8 cellular contexts compared by ENCODE assay signal in genomic region chr9:109110326-109111014, GRCh38. TPM values are rescaled to one million over a fixed set of nuclear protein-coding genes. Genes with fewer than 3 reads are reported as not detected.
DNase-seq lines count a peak whose midpoint lies in the region; TF ChIP-seq lines count a peak whose summit lies in the region.

No MANE protein-coding gene starts in this region.

- no peak overlapping the region for H3K56ac ChIP-seq in H9 (ENCODE audit: insufficient read length, low read depth, low read length)

- H3K4me2 ChIP-seq in H9 (ENCODE audit: insufficient read depth, insufficient read length, low read length) (no peak overlapping the region), OCI-LY7 (ENCODE audit: low read length) (peak overlapping the region; percentile 56), neural progenitor cell (no peak overlapping the region)

- H3K4me1 ChIP-seq in H9 (ENCODE audit: insufficient read depth, low read length) = no peaks in the 10 kb centered on the region; the same call in 1 of the 2 replicates
- H3K4me1 ChIP-seq in OCI-LY7 (ENCODE audit: insufficient read depth, low read length, poor library complexity, severe bottlenecking) = peaks cover 93% of the 10 kb centered on the region
- H3K4me1 ChIP-seq in neural progenitor cell = peaks cover 9% of the 10 kb centered on the region

- H3K27me3 Mint-ChIP-seq in H9 (ENCODE audit: low read depth) (no peaks in the 10 kb centered on the region), neural progenitor cell (ENCODE audit: insufficient read depth, low read depth) (no peaks in the 10 kb centered on the region)

- H3K4me1 Mint-ChIP-seq in H9 = peaks cover 34 to 44% of the 10 kb centered on the region in 2 experiments
- H3K4me1 Mint-ChIP-seq in neural progenitor cell = peaks cover 29% of the 10 kb centered on the region

- no peak overlapping the region for H4K8ac ChIP-seq in H9 (replicated peaks; ENCODE audit: insufficient read length, low read depth, low read length)

- no peak overlapping the region for H2BK5ac ChIP-seq in H9 (ENCODE audit: insufficient read length, low read length)

- no peak overlapping the region for H2BK20ac ChIP-seq in H9 (ENCODE audit: low read depth, low read length, poor library complexity, severe bottlenecking)

- intact Hi-C loops in OCI-LY7 (cut with micrococcal nuclease; ENCODE audit: unreplicated experiment) = no loop called here

- H3K79me2 ChIP-seq in H9 (ENCODE audit: insufficient read depth, low read length) = peaks cover 25% of the 10 kb centered on the region
- H3K79me2 ChIP-seq in OCI-LY7 (ENCODE audit: insufficient read depth, low read depth, low read length) = peaks cover 100% of the 10 kb centered on the region
- H3K79me2 ChIP-seq in neural progenitor cell (ENCODE audit: low read depth) = peaks cover 100% of the 10 kb centered on the region

- peaks cover 31% of the 10 kb centered on the region for H3K36me3 ChIP-seq in OCI-LY7 (ENCODE audit: insufficient read depth, low read length)
- peaks cover 2% of the 10 kb centered on the region for H3K36me3 ChIP-seq in neural progenitor cell

- H3K4me3 ChIP-seq in OCI-LY7 (ENCODE audit: low read depth, low read length, poor library complexity, severe bottlenecking) (peak overlapping the region; percentile 23), neural progenitor cell (no peak overlapping the region)

- no peak overlapping the region for H2AK5ac ChIP-seq in H9 (ENCODE audit: insufficient read length, low read length)

- H3K9ac ChIP-seq in H9 (ENCODE audit: extremely low read depth, insufficient read length, low read length) (no peak overlapping the region), neural progenitor cell (no peak overlapping the region)

- no peak for TF ChIP-seq CTCF in GM10248 (IDR thresholded peaks at IDR 0.05; ENCODE audit: control extremely low read depth, extremely low read depth, low read depth, missing control alignments)
- TF ChIP-seq CTCF in H9 (conservative IDR thresholded peaks at IDR 0.05) = no peak
- TF ChIP-seq CTCF in OCI-LY7 (conservative IDR thresholded peaks at IDR 0.05; ENCODE audit: low read length) = no peak
- TF ChIP-seq CTCF in neural progenitor cell (IDR thresholded peaks at IDR 0.05) = no peak

- no peak overlapping the region for H3K18ac ChIP-seq in H9 (ENCODE audit: insufficient read length, low read depth, low read length)

- H4K5ac ChIP-seq in H9 (ENCODE audit: insufficient read length, low read depth, low read length) = no peak overlapping the region

- H2BK12ac ChIP-seq in H9 (ENCODE audit: insufficient read length, low read depth, low read length) = no peak overlapping the region

- H3K27me3 ChIP-seq in H9 (ENCODE audit: insufficient read depth, low read length) (no peaks in the 10 kb centered on the region), neural progenitor cell (no peaks in the 10 kb centered on the region)

- H4K91ac ChIP-seq in H9 (ENCODE audit: insufficient read length, low read depth, low read length) = no peak overlapping the region

- no peak overlapping the region for H3T11ph ChIP-seq in H9 (ENCODE audit: low read length)

- H3K4me3 Mint-ChIP-seq in H9 (no peak overlapping the region), neural progenitor cell (no peak overlapping the region)

- no peak overlapping the region for H3K27ac ChIP-seq in H9 (ENCODE audit: insufficient read length, low read depth, low read length)
- peak overlapping the region; percentile 76 for H3K27ac ChIP-seq in OCI-LY7 (ENCODE audit: low read depth, low read length, poor library complexity, severe bottlenecking)
- H3K27ac ChIP-seq in epithelial cell of prostate = peak overlapping the region; percentile 82
- no peak overlapping the region for H3K27ac ChIP-seq in neural progenitor cell

- H3K4ac ChIP-seq in H9 (ENCODE audit: low read depth, low read length) = no peak overlapping the region

- whole genome bisulfite sequencing in H9 (ENCODE audit: extremely low coverage, insufficient read length, low lambda C conversion rate) = no CpG with 5 or more reads among the region's 5 CpGs

- H3F3A ChIP-seq in neural progenitor cell (ENCODE audit: low read depth) = no peaks in the 10 kb centered on the region

- H3K9me2 ChIP-seq in OCI-LY7 (ENCODE audit: insufficient read depth, low read length) = no peaks in the 10 kb centered on the region

- H4K20me1 ChIP-seq in H9 (ENCODE audit: control insufficient read depth, insufficient read depth, insufficient read length) (no peaks in the 10 kb centered on the region), OCI-LY7 (ENCODE audit: insufficient read depth, low read length) (peaks cover 54% of the 10 kb centered on the region), neural progenitor cell (ENCODE audit: low read depth) (peaks cover 93% of the 10 kb centered on the region)

- H3K23ac ChIP-seq in H9 (ENCODE audit: insufficient read length, low read depth, low read length) = no peak overlapping the region

- CTCF ChIA-PET in GM10248 (lab: Yijun Ruan, JAX) = interaction anchor here (0.8 to 3.6 kb wide), 7 partner anchors 8 to 330 kb away, joined by 3 to 25 read pairs (median 3); partner anchors contain the start of gene TMEM245
- CTCF ChIA-PET in OCI-LY7 (lab: Charles Lee; ENCODE audit: unreplicated experiment) = interaction anchor here (1.4 kb wide), 1 partner anchor 8 kb away, joined by 3 read pairs; no protein-coding TSS in a partner anchor

- H3K36me3 Mint-ChIP-seq in H9 (ENCODE audit: insufficient read depth in 1 of 3, low read depth in 3 of 3) (peaks cover 0 to 7% (median 5%) of the 10 kb centered on the region in 3 experiments; a peak in 5 of 7 replicates), neural progenitor cell (peaks cover 8% of the 10 kb centered on the region)

- H2BK15ac ChIP-seq in H9 (ENCODE audit: low read depth, low read length) = no peak overlapping the region

- H3K27ac Mint-ChIP-seq in H9 (peak overlapping the region in 2 of 3 experiments; percentile 9 to 53; a peak in 4 of 7 replicates), neural progenitor cell (no peak overlapping the region)

- POLR2A ChIA-PET in GM10248 (lab: Yijun Ruan, JAX) = no interaction called here
- POLR2A ChIA-PET in OCI-LY7 (lab: Charles Lee) = interaction anchor here (0.5 to 1.2 kb wide), 4 partner anchors 9 to 793 kb away, joined by 4 to 8 read pairs (median 5); partner anchors contain the start of gene TMEM245

- H3K9me3 ChIP-seq in H9 (ENCODE audit: control insufficient read depth, low read depth, low read length) (no peaks in the 10 kb centered on the region), OCI-LY7 (ENCODE audit: low read length) (no peaks in the 10 kb centered on the region), neural progenitor cell (ENCODE audit: low read depth) (no peaks in the 10 kb centered on the region)

- H3K23me2 ChIP-seq in H9 (ENCODE audit: insufficient read length, low read depth, low read length, poor library complexity, severe bottlenecking) = no peaks in the 10 kb centered on the region

- DNase-seq in GM10248 (ENCODE audit: extremely low spot score) (peak; percentile 22), H9 (no peak), OCI-LY7 (ENCODE audit: low spot score) (no peak), epithelial cell of prostate (ENCODE audit: low read depth, low spot score) (no peak), renal cortical epithelial cell (ENCODE audit: low read depth) (peak; percentile 81), neural progenitor cell (ENCODE audit: low spot score) (no peak), SHP77 (lab: John Stamatoyannopoulos, UW) (no peak)
- DNase-seq in stimulated activated naive CD4-positive, alpha-beta T cell treated with Interleukin-2 at 50 U/mL for 16 hours (lab: John Stamatoyannopoulos, UW) = no peak

- H2BK120ac ChIP-seq in H9 (ENCODE audit: low read depth, low read length, poor library complexity, severe bottlenecking) = no peak overlapping the region

- H3K9me3 Mint-ChIP-seq in H9 = no peaks in the 10 kb centered on the region
- no peaks in the 10 kb centered on the region for H3K9me3 Mint-ChIP-seq in neural progenitor cell

- H2AFZ ChIP-seq in H9 (ENCODE audit: low read length) = no peak overlapping the region
- no peak overlapping the region for H2AFZ ChIP-seq in OCI-LY7 (ENCODE audit: low read length)
- no peak overlapping the region for H2AFZ ChIP-seq in neural progenitor cell (replicated peaks)

- no TSS peak for BruUV-seq in OCI-LY7 (replicated peaks; lab: Mats Ljungman, UMichigan)

- peaks cover 9% of the 10 kb centered on the region for H3K79me1 ChIP-seq in H9 (ENCODE audit: insufficient read depth, low read depth, low read length, poor library complexity, severe bottlenecking)

- no peak overlapping the region for H3K14ac ChIP-seq in H9 (ENCODE audit: insufficient read depth, low read length)

RNA-seq across cellular contexts. Expression of gene TMEM245, which starts 9.3 kb away (rescaled TPM):
- total RNA-seq in H9 (2021) = 37.9 and 38.3 TPM in 2 replicates
- 19.4 and 22.0 TPM in 2 replicates for total RNA-seq in OCI-LY7 (2014; rRNA removed; shearing (Covaris generic))
- 36.1 and 40.8 TPM in 2 replicates for total RNA-seq in OCI-LY7 (2022)
- 87.3 and 168 TPM in 2 replicates for total RNA-seq in renal cortical epithelial cell
- 65.9 and 85.3 TPM in 2 replicates for total RNA-seq in neural progenitor cell (ENCODE audit: low replicate concordance)

RNA-seq across cellular contexts. Expression of gene FRRS1L, which starts 56.6 kb away (rescaled TPM):
- total RNA-seq in H9 (2021) (3.3 and 3.5 TPM in 2 replicates), OCI-LY7 (2022) (not detected in 2 replicates), renal cortical epithelial cell (0.50 TPM in 1 of 2 replicates, not detected in the other), neural progenitor cell (ENCODE audit: low replicate concordance) (4.3 and 13.3 TPM in 2 replicates)
- total RNA-seq in OCI-LY7 (2014; rRNA removed; shearing (Covaris generic)) = not detected in 2 replicates

Comparison
In these comparisons a context has a peak if more than half of its experiments do, and no peak if none do; other contexts are left out.
1. DNase-seq: peak in GM10248 (single experiment) and renal cortical epithelial cell (single experiment); none in H9 (single experiment), OCI-LY7 (single experiment), epithelial cell of prostate (single experiment), neural progenitor cell (single experiment), SHP77 (0 of 2) and stimulated activated naive CD4-positive, alpha-beta T cell treated with Interleukin-2 at 50 U/mL for 16 hours (single experiment).
2. H3K27ac ChIP-seq: peak in OCI-LY7 (single experiment) and epithelial cell of prostate (single experiment); none in H9 (single experiment) and neural progenitor cell (single experiment).